In the genomic region with DNA sequence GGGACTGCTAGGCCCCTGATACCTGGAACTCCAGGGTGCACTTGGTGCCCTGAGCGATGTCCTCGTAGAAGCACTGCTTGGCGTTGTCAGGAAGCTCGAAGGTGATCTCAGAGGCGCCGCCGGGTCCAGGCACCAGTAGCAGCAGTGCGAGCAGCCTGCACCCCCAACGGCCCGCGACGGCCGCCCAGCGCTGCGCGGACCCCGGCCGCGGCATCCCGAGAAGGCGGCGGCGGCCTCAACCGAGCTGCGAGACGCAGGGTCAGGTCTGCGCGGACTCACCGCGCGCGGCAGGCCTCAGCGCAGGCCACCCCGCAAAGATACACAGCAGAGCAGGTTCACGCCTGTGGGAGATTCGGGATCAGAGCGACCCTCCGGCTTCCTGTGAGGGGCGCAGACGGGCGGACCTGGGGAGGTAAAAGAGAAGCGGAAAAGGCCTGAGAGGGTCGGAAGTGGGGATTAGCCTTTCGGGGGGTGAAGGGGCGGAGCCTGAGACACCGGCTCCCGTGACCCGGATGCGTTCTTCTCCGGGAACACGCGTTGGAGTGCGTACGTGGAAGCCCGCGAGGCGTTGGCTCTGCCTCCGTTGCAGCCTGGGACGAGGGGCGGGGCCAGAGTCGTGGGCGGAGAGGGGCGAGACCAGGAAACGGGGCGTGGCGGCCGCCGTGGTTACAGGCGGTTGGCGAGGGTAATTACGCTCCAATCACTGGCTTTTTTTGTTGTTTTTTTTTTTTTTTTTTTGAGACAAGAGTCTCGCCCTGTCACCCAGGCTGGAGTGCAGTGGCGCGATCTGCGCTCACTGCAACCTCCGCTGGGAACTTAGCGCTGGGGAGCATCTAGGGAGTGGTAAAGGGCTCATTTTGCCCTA, we compare ENCODE assay signal across 8 cellular contexts. TPM values are rescaled to one million over a fixed set of nuclear protein-coding genes. Genes with fewer than 3 reads are reported as not detected.
DNase-seq lines count a peak whose midpoint lies in the region; ATAC-seq and TF ChIP-seq lines count a peak whose summit lies in the region.

A gene (minus strand): TSS at position 458 of the 865 bp plus-strand sequence. CDS start 244 bp downstream, at position 214.

- H3K27ac ChIP-seq in cardiac muscle cell (peak within 1 kb of the TSS; percentile 95), parathyroid adenoma (peak within 1 kb of the TSS; percentile 81), tibial nerve (peak within 1 kb of the TSS; percentile 78 to 99 (median 96))

- H3K9me3 ChIP-seq in adipocyte (ENCODE audit: control insufficient read depth, low read length) (no peaks in the 10 kb centered on the region), cardiac muscle cell (ENCODE audit: low read depth) (no peaks in the 10 kb centered on the region), parathyroid adenoma (ENCODE audit: control insufficient read depth, low read length) (no peaks in the 10 kb centered on the region), tibial nerve (no peaks in the 10 kb centered on the region)

- H3K4me3 ChIP-seq in GM12865 (ENCODE audit: low read depth, low read length) (peak within 1 kb of the TSS; percentile 94), adipocyte (ENCODE audit: low read length) (peak within 1 kb of the TSS; percentile 97), cardiac muscle cell (peak within 1 kb of the TSS; percentile 61), parathyroid adenoma (ENCODE audit: low read depth, low read length) (peak within 1 kb of the TSS; percentile 99), tibial nerve (peak within 1 kb of the TSS; percentile 75 to 98 (median 92))

- TF ChIP-seq EP300 in tibial nerve (IDR thresholded peaks at IDR 0.05) = peak; percentile 94 to 97

- peaks cover 18% of the 10 kb centered on the region for H3K79me2 ChIP-seq in parathyroid adenoma

- ATAC-seq in HG02763 (IDR thresholded peaks at IDR 0.05; ENCODE audit: unreplicated experiment) = peak; percentile 93

- no peaks in the 10 kb centered on the region for H3K36me3 ChIP-seq in adipocyte (ENCODE audit: control insufficient read depth, insufficient read depth, low read length, severe bottlenecking)
- no peaks in the 10 kb centered on the region for H3K36me3 ChIP-seq in cardiac muscle cell
- H3K36me3 ChIP-seq in parathyroid adenoma (ENCODE audit: control insufficient read depth, insufficient read depth, low read length) = no peaks in the 10 kb centered on the region
- H3K36me3 ChIP-seq in tibial nerve = peaks cover 0 to 2% (median 0%) of the 10 kb centered on the region in 3 donors

- H3K27me3 ChIP-seq in adipocyte (replicated peaks; ENCODE audit: control insufficient read depth, insufficient read depth, low read length) (no peaks in the 10 kb centered on the region), cardiac muscle cell (no peaks in the 10 kb centered on the region), parathyroid adenoma (ENCODE audit: control insufficient read depth, insufficient read depth, low read length) (no peaks in the 10 kb centered on the region), tibial nerve (no peaks in the 10 kb centered on the region)

- peak within 1 kb of the TSS; percentile 97 for H3K9ac ChIP-seq in adipocyte (ENCODE audit: low read length)
- peak within 1 kb of the TSS; percentile 74 for H3K9ac ChIP-seq in parathyroid adenoma

- DNase-seq in GM12865 (ENCODE audit: low read depth) (peak; percentile 99), NCI-H1417 treated with DMSO at 0.1 percent for 48 hours (lab: John Stamatoyannopoulos, UW) (peak; percentile 63), SW480 (ENCODE audit: low spot score) (peak; percentile 99), adipocyte (ENCODE audit: low read depth) (peak; percentile 100), cardiac muscle cell (ENCODE audit: low read depth in 1 of 2, low spot score in 1 of 2) (peak; percentile 99), tibial nerve (ENCODE audit: low spot score in 2 of 2) (peak; percentile 99 to 100)

- H3K4me1 ChIP-seq in adipocyte (ENCODE audit: control insufficient read depth, insufficient read depth, low read length) (peaks cover 42% of the 10 kb centered on the region), cardiac muscle cell (ENCODE audit: low read depth) (peaks cover 28% of the 10 kb centered on the region), parathyroid adenoma (peaks cover 3% of the 10 kb centered on the region), tibial nerve (peaks cover 0 to 48% (median 19%) of the 10 kb centered on the region in 4 donors)

- 0 to 1% methylated on average over 67 to 68 of the region's 77 CpGs for WGBS in tibial nerve, 2 donors

- H3K4me2 ChIP-seq in parathyroid adenoma (ENCODE audit: low read length) = peak within 1 kb of the TSS; percentile 96

- peak; percentile 88 to 92 for TF ChIP-seq POLR2A in tibial nerve (IDR thresholded peaks at IDR 0.05)

- H2AFZ ChIP-seq in parathyroid adenoma = peak within 1 kb of the TSS; percentile 78

- TF ChIP-seq CTCF in GM12865 (IDR thresholded peaks at IDR 0.05; ENCODE audit: insufficient read depth, low read depth, low read length, missing control alignments) (no peak), cardiac muscle cell (IDR thresholded peaks at IDR 0.05; ENCODE audit: low read depth, low read length) (no peak), parathyroid adenoma (IDR thresholded peaks at IDR 0.05) (no peak), tibial nerve (IDR thresholded peaks at IDR 0.05) (peak in 3 of 5 experiments; percentile 3 to 37 (median 33))

RNA-seq across cellular contexts. Expression of the gene that starts here (rescaled TPM):
- total RNA-seq in cardiac muscle cell = 105 and 264 TPM in 2 replicates
- polyA plus RNA-seq in cardiac muscle cell = 43.3 and 52.9 TPM in 2 replicates
- total RNA-seq in tibial nerve = 10 to 100 TPM; 58.5 to 82.5 (median 76.4) TPM

Comparison
In these comparisons a context has a peak if more than half of its experiments do, and no peak if none do; other contexts are left out.
1. Peak in every context shown above with its lines: DNase-seq, ATAC-seq, H3K4me3 ChIP-seq and H3K27ac ChIP-seq.
2. CTCF ChIP-seq: peak in tibial nerve (3 of 5); none in GM12865 (single experiment), cardiac muscle cell (single experiment) and parathyroid adenoma (single experiment).